8 cellular contexts compared by ENCODE assay signal in the genomic region with DNA sequence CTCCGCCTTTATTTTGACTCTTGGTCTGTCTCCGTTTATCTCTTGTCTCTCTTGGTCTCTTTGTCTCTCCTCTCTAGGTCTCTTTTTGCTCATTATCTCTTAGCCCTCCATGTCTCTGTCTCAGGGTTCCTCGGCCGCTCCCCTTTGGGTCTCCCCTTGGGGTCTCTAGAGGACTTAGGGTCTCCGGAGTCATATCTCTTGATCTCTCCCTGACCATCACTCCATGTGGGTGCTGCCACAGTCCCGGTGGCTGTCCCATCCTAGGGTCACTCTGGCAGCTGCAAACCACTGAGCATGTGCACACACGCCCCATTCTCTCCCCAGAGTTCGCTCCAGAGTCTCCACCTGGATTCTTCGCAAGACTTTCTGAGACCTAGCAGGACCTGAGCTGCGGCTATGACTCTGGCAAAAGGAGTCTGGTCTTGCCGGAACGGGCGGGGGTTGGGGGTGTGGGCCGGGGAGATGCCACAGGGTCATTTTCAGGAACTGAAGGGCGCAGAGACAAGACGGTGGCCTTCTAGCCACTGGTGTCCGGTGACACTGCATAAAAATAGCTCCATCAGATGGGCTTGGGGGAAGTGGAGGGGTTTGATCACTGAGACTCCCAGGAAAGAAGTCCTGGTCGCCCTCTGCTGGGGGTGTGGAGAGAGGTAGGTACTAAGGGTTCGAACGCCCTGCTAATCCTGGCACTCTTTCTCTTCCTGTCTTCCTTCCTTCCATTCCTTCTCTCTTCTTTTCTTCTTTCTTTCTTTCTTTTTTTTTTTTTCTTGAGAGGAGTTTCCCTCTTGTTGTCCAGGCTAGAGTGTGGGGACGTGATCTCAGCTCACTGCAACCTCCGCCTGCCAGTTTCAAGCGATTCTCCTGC. TPM values are rescaled to one million over a fixed set of nuclear protein-coding genes. Genes with fewer than 3 reads are reported as not detected.
DNase-seq lines count a peak whose midpoint lies in the region; ATAC-seq lines count a peak whose summit lies in the region.

No MANE protein-coding gene starts in this region.

- H3K4me3 Mint-ChIP-seq in activated CD4-positive, alpha-beta T cell treated with anti-CD3 and anti-CD28 coated beads, Interleukin-2, amount 10 ng/mL, durations not matched to agents 24 days and 14 days, result peak overlapping the region; percentile 60

- no peaks in the 10 kb centered on the region for H3K9me3 ChIP-seq in skeletal muscle tissue (ENCODE audit: control insufficient read depth in 3 of 3, low read length in 3 of 3)

- H3K27ac ChIP-seq in skeletal muscle tissue (ENCODE audit: low read depth, low read length), result peak overlapping the region; percentile 93

- H3K27me3 Mint-ChIP-seq in activated CD4-positive, alpha-beta T cell treated with anti-CD3 and anti-CD28 coated beads, Interleukin-2, amount 10 ng/mL, durations not matched to agents 24 days and 14 days, result peaks cover 41% of the 10 kb centered on the region

- peaks cover 30 to 40% (median 35%) of the 10 kb centered on the region in 3 donors for H3K4me1 ChIP-seq in skeletal muscle tissue (ENCODE audit: control insufficient read depth in 3 of 3, insufficient read depth in 3 of 3, low read length in 3 of 3)

- no peak overlapping the region for H3K27ac Mint-ChIP-seq in activated CD4-positive, alpha-beta T cell treated with anti-CD3 and anti-CD28 coated beads, Interleukin-2, amount 10 ng/mL, durations not matched to agents 24 days and 14 days

- peaks cover 0 to 6% (median 3%) of the 10 kb centered on the region in 3 donors for H3K36me3 ChIP-seq in skeletal muscle tissue (ENCODE audit: control insufficient read depth in 3 of 3, insufficient read depth in 3 of 3, low read length in 3 of 3)

- peak overlapping the region; percentile 68 to 77 (median 71) for H3K4me3 ChIP-seq in skeletal muscle tissue (ENCODE audit: low read length in 3 of 3)

- peaks cover 3 to 14% (median 12%) of the 10 kb centered on the region in 3 donors for H3K27me3 ChIP-seq in skeletal muscle tissue (ENCODE audit: control insufficient read depth in 3 of 3, insufficient read depth in 3 of 3, low read length in 3 of 3)

- no peak for DNase-seq in activated CD4-positive, alpha-beta T cell treated with anti-CD3 and anti-CD28 coated beads, Interleukin-2, amount 10 ng/mL, durations not matched to agents 24 days and 14 days
- DNase-seq in activated CD4-positive, alpha-beta T cell treated with anti-CD3 and anti-CD28 coated beads for 48 hours, result no peak
- peak; percentile 46 for DNase-seq in NCI-H82 treated with DMSO at 0.1 percent for 48 hours (lab: John Stamatoyannopoulos, UW; ENCODE audit: unreplicated experiment)
- peak; percentile 21 for DNase-seq in dermis blood vessel endothelial cell
- DNase-seq in foreskin melanocyte, result no peak
- no peak for DNase-seq in hepatic stellate cell (ENCODE audit: low spot score)

- intact Hi-C loops in activated CD4-positive, alpha-beta T cell treated with anti-CD3 and anti-CD28 coated beads, Interleukin-2, amount 10 ng/mL, durations not matched to agents 24 days and 14 days (cut with micrococcal nuclease), result no loop called here

- peaks cover 2% of the 10 kb centered on the region for H3K36me3 Mint-ChIP-seq in activated CD4-positive, alpha-beta T cell treated with anti-CD3 and anti-CD28 coated beads, Interleukin-2, amount 10 ng/mL, durations not matched to agents 24 days and 14 days (ENCODE audit: low read depth)

- peaks cover 6% of the 10 kb centered on the region for H3K4me1 Mint-ChIP-seq in activated CD4-positive, alpha-beta T cell treated with anti-CD3 and anti-CD28 coated beads, Interleukin-2, amount 10 ng/mL, durations not matched to agents 24 days and 14 days

- ATAC-seq in HG02840 (IDR thresholded peaks at IDR 0.05; ENCODE audit: low FRiP score, unreplicated experiment), result no peak

- peaks cover 7% of the 10 kb centered on the region for H3K9me3 Mint-ChIP-seq in activated CD4-positive, alpha-beta T cell treated with anti-CD3 and anti-CD28 coated beads, Interleukin-2, amount 10 ng/mL, durations not matched to agents 24 days and 14 days

- H3K9ac ChIP-seq in skeletal muscle tissue (ENCODE audit: low read depth in 1 of 3, low read length in 3 of 3), result peak overlapping the region; percentile 90 to 93 (median 90)

RNA-seq across cellular contexts. Expression of gene KCNA7, which starts 1.2 kb away (rescaled TPM):
- not detected in 2 replicates for total RNA-seq in activated CD4-positive, alpha-beta T cell treated with anti-CD3 and anti-CD28 coated beads, Interleukin-2, amount 10 ng/mL, durations not matched to agents 24 days and 14 days
- total RNA-seq in dermis blood vessel endothelial cell (not detected in 2 replicates), skeletal muscle tissue (3.7 TPM)

RNA-seq across cellular contexts. Expression of gene NTF4, which starts 9.1 kb away (rescaled TPM):
- total RNA-seq in activated CD4-positive, alpha-beta T cell treated with anti-CD3 and anti-CD28 coated beads, Interleukin-2, amount 10 ng/mL, durations not matched to agents 24 days and 14 days, result not detected in 2 replicates
- total RNA-seq in dermis blood vessel endothelial cell (not detected in 2 replicates), skeletal muscle tissue (not detected)

RNA-seq across cellular contexts. Expression of gene SNRNP70, which starts 11.5 kb away (rescaled TPM):
- 270 and 281 TPM in 2 replicates for total RNA-seq in activated CD4-positive, alpha-beta T cell treated with anti-CD3 and anti-CD28 coated beads, Interleukin-2, amount 10 ng/mL, durations not matched to agents 24 days and 14 days
- 142 and 166 TPM in 2 replicates for total RNA-seq in dermis blood vessel endothelial cell
- total RNA-seq in skeletal muscle tissue, result 103 TPM

RNA-seq across cellular contexts. Expression of gene CGB7, which starts 16.2 kb away (rescaled TPM):
- total RNA-seq in activated CD4-positive, alpha-beta T cell treated with anti-CD3 and anti-CD28 coated beads, Interleukin-2, amount 10 ng/mL, durations not matched to agents 24 days and 14 days, result not detected in 2 replicates
- total RNA-seq in dermis blood vessel endothelial cell (not detected in 2 replicates), skeletal muscle tissue (0.52 TPM)

RNA-seq across cellular contexts. Expression of gene CGB8, which starts 24.8 kb away (rescaled TPM):
- not detected in 2 replicates for total RNA-seq in activated CD4-positive, alpha-beta T cell treated with anti-CD3 and anti-CD28 coated beads, Interleukin-2, amount 10 ng/mL, durations not matched to agents 24 days and 14 days
- total RNA-seq in dermis blood vessel endothelial cell, result not detected in 2 replicates
- total RNA-seq in skeletal muscle tissue, result not detected

Comparison
In these comparisons a context has a peak if more than half of its experiments do, and no peak if none do; other contexts are left out.
1. DNase-seq: peak in NCI-H82 treated with DMSO at 0.1 percent for 48 hours (single experiment) and dermis blood vessel endothelial cell (single experiment); none in activated CD4-positive, alpha-beta T cell treated with anti-CD3 and anti-CD28 coated beads, Interleukin-2, amount 10 ng/mL, durations not matched to agents 24 days and 14 days (single experiment), activated CD4-positive, alpha-beta T cell treated with anti-CD3 and anti-CD28 coated beads for 48 hours (single experiment), foreskin melanocyte (single experiment) and hepatic stellate cell (single experiment).